1 cellular context compared by ENCODE assay signal in the genomic region with DNA sequence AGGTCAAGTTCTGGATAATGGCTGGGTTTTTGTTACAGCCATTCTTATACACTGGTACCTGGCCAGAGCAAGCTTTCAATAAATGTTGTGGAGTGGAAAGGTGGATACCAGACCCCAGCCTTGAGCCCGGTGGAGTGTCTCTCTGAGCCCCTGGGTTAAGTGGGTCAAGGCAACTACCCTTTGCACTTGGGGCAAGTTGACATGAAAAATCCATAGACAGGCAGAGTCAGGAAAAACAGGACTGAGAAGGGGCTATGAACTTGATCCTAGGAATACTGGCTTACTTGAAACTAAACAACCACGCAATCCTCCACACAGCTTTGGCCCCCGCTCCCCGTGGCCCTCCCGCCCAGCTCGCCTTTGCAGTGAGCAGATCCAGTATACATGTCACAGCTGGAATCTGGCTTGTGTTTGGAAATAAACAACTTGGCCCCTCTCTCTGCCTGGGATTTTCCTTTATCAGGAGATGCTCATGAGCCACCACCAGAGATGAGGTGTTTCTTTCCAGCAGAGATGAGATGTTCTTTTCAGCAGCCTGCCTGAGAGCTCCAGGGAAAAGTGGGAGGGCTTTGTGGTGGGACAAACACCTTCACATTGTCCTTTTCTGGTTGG.
A peak's percentile ranks its signal among the peaks of the same experiment; 100 is the strongest.
TF ChIP-seq lines count a peak whose summit lies in the region.

No MANE protein-coding gene starts in this region.

TF ChIP-seq in HepG2, 621 proteins besides CTCF, POLR2A, EP300 and RAD21 (continued from another document and continues in another):
- TF ChIP-seq, protein P1, sequence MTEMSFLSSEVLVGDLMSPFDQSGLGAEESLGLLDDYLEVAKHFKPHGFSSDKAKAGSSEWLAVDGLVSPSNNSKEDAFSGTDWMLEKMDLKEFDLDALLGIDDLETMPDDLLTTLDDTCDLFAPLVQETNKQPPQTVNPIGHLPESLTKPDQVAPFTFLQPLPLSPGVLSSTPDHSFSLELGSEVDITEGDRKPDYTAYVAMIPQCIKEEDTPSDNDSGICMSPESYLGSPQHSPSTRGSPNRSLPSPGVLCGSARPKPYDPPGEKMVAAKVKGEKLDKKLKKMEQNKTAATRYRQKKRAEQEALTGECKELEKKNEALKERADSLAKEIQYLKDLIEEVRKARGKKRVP (CRISPR knock-in tag; IDR thresholded peaks at IDR 0.05), result no peak
- 0 out of 2 replicates have a peak, but pooled peaks have one; percentile 78 for TF ChIP-seq RORA (CRISPR knock-in tag; IDR thresholded peaks at IDR 0.05)
- TF ChIP-seq KDM4B (CRISPR knock-in tag; IDR thresholded peaks at IDR 0.05), result no peak
- TF ChIP-seq ZNF501 (CRISPR knock-in tag; IDR thresholded peaks at IDR 0.05), result peak; percentile 27; the same call in 1 of the 2 replicates
- TF ChIP-seq RXRB (CRISPR knock-in tag; IDR thresholded peaks at IDR 0.05; ENCODE audit: borderline replicate concordance), result peak; percentile 68
- 0 out of 2 replicates have a peak, but pooled peaks have one; percentile 14 for TF ChIP-seq ZMYM4 (CRISPR knock-in tag; IDR thresholded peaks at IDR 0.05)
- TF ChIP-seq, protein P2, sequence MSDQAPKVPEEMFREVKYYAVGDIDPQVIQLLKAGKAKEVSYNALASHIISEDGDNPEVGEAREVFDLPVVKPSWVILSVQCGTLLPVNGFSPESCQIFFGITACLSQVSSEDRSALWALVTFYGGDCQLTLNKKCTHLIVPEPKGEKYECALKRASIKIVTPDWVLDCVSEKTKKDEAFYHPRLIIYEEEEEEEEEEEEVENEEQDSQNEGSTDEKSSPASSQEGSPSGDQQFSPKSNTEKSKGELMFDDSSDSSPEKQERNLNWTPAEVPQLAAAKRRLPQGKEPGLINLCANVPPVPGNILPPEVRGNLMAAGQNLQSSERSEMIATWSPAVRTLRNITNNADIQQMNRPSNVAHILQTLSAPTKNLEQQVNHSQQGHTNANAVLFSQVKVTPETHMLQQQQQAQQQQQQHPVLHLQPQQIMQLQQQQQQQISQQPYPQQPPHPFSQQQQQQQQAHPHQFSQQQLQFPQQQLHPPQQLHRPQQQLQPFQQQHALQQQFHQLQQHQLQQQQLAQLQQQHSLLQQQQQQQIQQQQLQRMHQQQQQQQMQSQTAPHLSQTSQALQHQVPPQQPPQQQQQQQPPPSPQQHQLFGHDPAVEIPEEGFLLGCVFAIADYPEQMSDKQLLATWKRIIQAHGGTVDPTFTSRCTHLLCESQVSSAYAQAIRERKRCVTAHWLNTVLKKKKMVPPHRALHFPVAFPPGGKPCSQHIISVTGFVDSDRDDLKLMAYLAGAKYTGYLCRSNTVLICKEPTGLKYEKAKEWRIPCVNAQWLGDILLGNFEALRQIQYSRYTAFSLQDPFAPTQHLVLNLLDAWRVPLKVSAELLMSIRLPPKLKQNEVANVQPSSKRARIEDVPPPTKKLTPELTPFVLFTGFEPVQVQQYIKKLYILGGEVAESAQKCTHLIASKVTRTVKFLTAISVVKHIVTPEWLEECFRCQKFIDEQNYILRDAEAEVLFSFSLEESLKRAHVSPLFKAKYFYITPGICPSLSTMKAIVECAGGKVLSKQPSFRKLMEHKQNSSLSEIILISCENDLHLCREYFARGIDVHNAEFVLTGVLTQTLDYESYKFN (CRISPR knock-in tag; conservative IDR thresholded peaks at IDR 0.05), result peak; percentile 71
- TF ChIP-seq NCOR1 (IDR thresholded peaks at IDR 0.05; ENCODE audit: borderline replicate concordance, low read length), result peak; percentile 63; the same call in 1 of the 2 replicates
- no peak for TF ChIP-seq SOX6 (IDR thresholded peaks at IDR 0.05)
- peak; percentile 38; the same call in 1 of the 2 replicates for TF ChIP-seq SOX6 (CRISPR knock-in tag; IDR thresholded peaks at IDR 0.05)
- TF ChIP-seq ZBTB14 (CRISPR knock-in tag; IDR thresholded peaks at IDR 0.05), result no peak
- TF ChIP-seq NR2F6 (IDR thresholded peaks at IDR 0.05), result peak; percentile 36
- peak; percentile 63; the same call in 1 of the 2 replicates for TF ChIP-seq NR2F6 (CRISPR knock-in tag; IDR thresholded peaks at IDR 0.05)
- TF ChIP-seq, protein P3, sequence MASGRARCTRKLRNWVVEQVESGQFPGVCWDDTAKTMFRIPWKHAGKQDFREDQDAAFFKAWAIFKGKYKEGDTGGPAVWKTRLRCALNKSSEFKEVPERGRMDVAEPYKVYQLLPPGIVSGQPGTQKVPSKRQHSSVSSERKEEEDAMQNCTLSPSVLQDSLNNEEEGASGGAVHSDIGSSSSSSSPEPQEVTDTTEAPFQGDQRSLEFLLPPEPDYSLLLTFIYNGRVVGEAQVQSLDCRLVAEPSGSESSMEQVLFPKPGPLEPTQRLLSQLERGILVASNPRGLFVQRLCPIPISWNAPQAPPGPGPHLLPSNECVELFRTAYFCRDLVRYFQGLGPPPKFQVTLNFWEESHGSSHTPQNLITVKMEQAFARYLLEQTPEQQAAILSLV (CRISPR knock-in tag; IDR thresholded peaks at IDR 0.05; ENCODE audit: borderline replicate concordance), result no peak
- peak; percentile 41; the same call in 1 of the 2 replicates for TF ChIP-seq HDAC1 (CRISPR knock-in tag; IDR thresholded peaks at IDR 0.05)
- peak; percentile 90 for TF ChIP-seq RARA (CRISPR knock-in tag; IDR thresholded peaks at IDR 0.05)
- TF ChIP-seq ZNF775 (CRISPR knock-in tag; IDR thresholded peaks at IDR 0.05; ENCODE audit: borderline replicate concordance), result no peak
- 0 out of 2 replicates have a peak, but pooled peaks have one; percentile 13 for TF ChIP-seq POGZ (CRISPR knock-in tag; IDR thresholded peaks at IDR 0.05)
- TF ChIP-seq ZBTB7B (CRISPR knock-in tag; IDR thresholded peaks at IDR 0.05), result 0 out of 2 replicates have a peak, but pooled peaks have one; percentile 30
- no peak for TF ChIP-seq FOXK2 (IDR thresholded peaks at IDR 0.05)
- TF ChIP-seq HNF4A (CRISPR knock-in tag; IDR thresholded peaks at IDR 0.05), result peak; percentile 79
- no peak for TF ChIP-seq MTF1 (CRISPR knock-in tag; IDR thresholded peaks at IDR 0.05)
- TF ChIP-seq ZNF512 (CRISPR knock-in tag; IDR thresholded peaks at IDR 0.05), result no peak
- no peak for TF ChIP-seq NFKB2 (CRISPR knock-in tag; IDR thresholded peaks at IDR 0.05; ENCODE audit: borderline replicate concordance)
- no peak for TF ChIP-seq ZUFSP (CRISPR knock-in tag; IDR thresholded peaks at IDR 0.05; ENCODE audit: borderline replicate concordance)
- TF ChIP-seq FOXP1 (IDR thresholded peaks at IDR 0.05), result no peak
- peak; percentile 43; the same call in 1 of the 2 replicates for TF ChIP-seq FOXP1 (CRISPR knock-in tag; IDR thresholded peaks at IDR 0.05)
- TF ChIP-seq CHD4 (IDR thresholded peaks at IDR 0.05; ENCODE audit: borderline replicate concordance, low read length), result no peak
- peak; percentile 18; the same call in 1 of the 2 replicates for TF ChIP-seq RXRA (CRISPR knock-in tag; IDR thresholded peaks at IDR 0.05)
- TF ChIP-seq ZIK1 (CRISPR knock-in tag; IDR thresholded peaks at IDR 0.05; ENCODE audit: borderline replicate concordance, low read depth), result no peak
- TF ChIP-seq FOXA3 (CRISPR knock-in tag; IDR thresholded peaks at IDR 0.05), result peak; percentile 2; the same call in 1 of the 2 replicates
- no peak for TF ChIP-seq RCOR2 (CRISPR knock-in tag; IDR thresholded peaks at IDR 0.05)
- TF ChIP-seq, protein P4, sequence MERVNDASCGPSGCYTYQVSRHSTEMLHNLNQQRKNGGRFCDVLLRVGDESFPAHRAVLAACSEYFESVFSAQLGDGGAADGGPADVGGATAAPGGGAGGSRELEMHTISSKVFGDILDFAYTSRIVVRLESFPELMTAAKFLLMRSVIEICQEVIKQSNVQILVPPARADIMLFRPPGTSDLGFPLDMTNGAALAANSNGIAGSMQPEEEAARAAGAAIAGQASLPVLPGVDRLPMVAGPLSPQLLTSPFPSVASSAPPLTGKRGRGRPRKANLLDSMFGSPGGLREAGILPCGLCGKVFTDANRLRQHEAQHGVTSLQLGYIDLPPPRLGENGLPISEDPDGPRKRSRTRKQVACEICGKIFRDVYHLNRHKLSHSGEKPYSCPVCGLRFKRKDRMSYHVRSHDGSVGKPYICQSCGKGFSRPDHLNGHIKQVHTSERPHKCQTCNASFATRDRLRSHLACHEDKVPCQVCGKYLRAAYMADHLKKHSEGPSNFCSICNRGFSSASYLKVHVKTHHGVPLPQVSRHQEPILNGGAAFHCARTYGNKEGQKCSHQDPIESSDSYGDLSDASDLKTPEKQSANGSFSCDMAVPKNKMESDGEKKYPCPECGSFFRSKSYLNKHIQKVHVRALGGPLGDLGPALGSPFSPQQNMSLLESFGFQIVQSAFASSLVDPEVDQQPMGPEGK (CRISPR knock-in tag; IDR thresholded peaks at IDR 0.05), result no peak
- peak; percentile 78 for TF ChIP-seq BCL6 (CRISPR knock-in tag; IDR thresholded peaks at IDR 0.05)
- peak; percentile 17; the same call in 1 of the 2 replicates for TF ChIP-seq NFIC (IDR thresholded peaks at IDR 0.05; ENCODE audit: low read length)
- TF ChIP-seq HOXA3 (CRISPR knock-in tag; IDR thresholded peaks at IDR 0.05), result peak; percentile 29; the same call in 1 of the 2 replicates
- peak; percentile 72 for TF ChIP-seq TBL1XR1 (IDR thresholded peaks at IDR 0.05; ENCODE audit: borderline replicate concordance, low read length, partially characterized antibody)
- peak; percentile 23; the same call in 1 of the 2 replicates for TF ChIP-seq ZBTB38 (CRISPR knock-in tag; IDR thresholded peaks at IDR 0.05)
- TF ChIP-seq LCORL (IDR thresholded peaks at IDR 0.05), result no peak
- TF ChIP-seq LCORL (CRISPR knock-in tag; IDR thresholded peaks at IDR 0.05), result 0 out of 2 replicates have a peak, but pooled peaks have one; percentile 38
- peak; percentile 42; the same call in 1 of the 2 replicates for TF ChIP-seq NR2F2 (IDR thresholded peaks at IDR 0.05; ENCODE audit: borderline replicate concordance, low read depth)
- TF ChIP-seq ZNF713 (CRISPR knock-in tag; IDR thresholded peaks at IDR 0.05), result no peak
- TF ChIP-seq HNF4G (IDR thresholded peaks at IDR 0.05; ENCODE audit: borderline replicate concordance, low read depth, low read length), result peak; percentile 24; the same call in 1 of the 2 replicates
- no peak; the same call in 1 of the 2 replicates for TF ChIP-seq HNF4G (CRISPR knock-in tag; IDR thresholded peaks at IDR 0.05; ENCODE audit: borderline replicate concordance, low read depth)
- TF ChIP-seq ZNF607 (CRISPR knock-in tag; IDR thresholded peaks at IDR 0.05; ENCODE audit: borderline replicate concordance), result no peak
- 0 out of 2 replicates have a peak, but pooled peaks have one; percentile 15 for TF ChIP-seq TBX2 (CRISPR knock-in tag; IDR thresholded peaks at IDR 0.05; ENCODE audit: borderline replicate concordance)
- TF ChIP-seq ZNF160 (CRISPR knock-in tag; IDR thresholded peaks at IDR 0.05), result no peak
